12 cellular contexts compared by ENCODE assay signal in genomic region chr18:32803571-32803970, GRCh38. TPM values are rescaled to one million over a fixed set of nuclear protein-coding genes. Genes with fewer than 3 reads are reported as not detected.
DNase-seq lines count a peak whose midpoint lies in the region; ATAC-seq and TF ChIP-seq lines count a peak whose summit lies in the region.
"Had no signal": no experiment of that assay in that cellular context is flagged by ENCODE, and none has a peak within 500 bp of the region (broad histone marks: within the 10 kb centered on the region; RNA-seq: fewer than 3 reads in every experiment).

No MANE protein-coding gene starts in this region.

- peak; percentile 88 for ATAC-seq in HG02943 (IDR thresholded peaks at IDR 0.05; ENCODE audit: low read depth, unreplicated experiment)
- no peak for ATAC-seq in left lung

- H3K4me1 ChIP-seq in spleen, result peaks cover 0 to 24% (median 6%) of the 10 kb centered on the region in 6 donors
- no peaks in the 10 kb centered on the region for H3K4me1 ChIP-seq in left lung

- WGBS in spleen, 5 donors, result 50 to 76% (median 68%) methylated on average over 3 of the region's 3 CpGs

- TF ChIP-seq CTCF in spleen (IDR thresholded peaks at IDR 0.05 in 8 of 11, conservative IDR thresholded peaks at IDR 0.05 in 3 of 11), result no peak
- TF ChIP-seq CTCF in left lung (IDR thresholded peaks at IDR 0.05), result no peak

- DNase-seq in NCI-H146 (lab: John Stamatoyannopoulos, UW), result peak; percentile 54
- DNase-seq in NCI-H146 treated with DMSO at 0.1 percent for 48 hours (lab: John Stamatoyannopoulos, UW; ENCODE audit: unreplicated experiment), result no peak
- peak; percentile 86 for DNase-seq in NCI-H526 treated with DMSO at 0.1 percent for 48 hours (lab: John Stamatoyannopoulos, UW)
- no peak for DNase-seq in spleen
- DNase-seq in left lung, result no peak
- DNase-seq in stimulated activated CD4-positive, alpha-beta T cell treated with anti-CD3 and anti-CD28 coated beads, Interleukin-2, amount 100 ng/mL, for 48 hours, result no peak
- no peak for DNase-seq in posterior cingulate gyrus
- DNase-seq: 8988T, caudate nucleus, NCI-H2107, trophoblast cell had no signal

- intact Hi-C loops in spleen (cut with DNase I; ENCODE audit: low total_unique reads), result no loop called here
- intact Hi-C loops in left lung (cut with DNase I), result no loop called here
- intact Hi-C loops in posterior cingulate gyrus (cut with DNase I), result no loop called here

- H3K36me3 ChIP-seq in spleen, result no peaks in the 10 kb centered on the region
- no peaks in the 10 kb centered on the region for H3K36me3 ChIP-seq in left lung

- H3K9me3 ChIP-seq in spleen (peaks cover 0 to 13% (median 7%) of the 10 kb centered on the region in 8 donors), left lung (peaks cover 0 to 7% of the 10 kb centered on the region in 2 donors)

- H3K27me3 ChIP-seq in spleen (replicated peaks in 1 of 7) (no peaks in the 10 kb centered on the region), left lung (no peaks in the 10 kb centered on the region)

- H3K4me3 ChIP-seq in spleen, result no peak overlapping the region
- H3K4me3 ChIP-seq in left lung, result no peak overlapping the region

- TF ChIP-seq POLR2A in spleen (IDR thresholded peaks at IDR 0.05), result no peak

- peak overlapping the region in 6 of 8 donors; percentile 27 to 61 (median 48) for H3K27ac ChIP-seq in spleen
- H3K27ac ChIP-seq in left lung, result no peak overlapping the region

RNA-seq across cellular contexts. Expression of gene KLHL14, which starts 30.7 kb away (rescaled TPM):
- total RNA-seq in spleen (10 to 100 TPM; 12.4 to 41.4 (median 18.9) TPM), left lung (under 1 TPM; 0.20 to 0.45 TPM)
- polyA plus RNA-seq in spleen, result 10 to 100 TPM in 2 of 3 donors, 1 to 10 TPM in 1; 9.4 to 14.6 (median 13.1) TPM

Comparison
In these comparisons a context has a peak if more than half of its experiments do, and no peak if none do; other contexts are left out.
1. DNase-seq: peak in NCI-H146 (single experiment) and NCI-H526 treated with DMSO at 0.1 percent for 48 hours (single experiment); none in NCI-H146 treated with DMSO at 0.1 percent for 48 hours (single experiment), spleen (single experiment), left lung (0 of 2), stimulated activated CD4-positive, alpha-beta T cell treated with anti-CD3 and anti-CD28 coated beads, Interleukin-2, amount 100 ng/mL, for 48 hours (0 of 2) and posterior cingulate gyrus (0 of 10).
2. H3K27ac ChIP-seq: peak in spleen (6 of 8); none in left lung (0 of 2).
3. RNA of gene KLHL14, which starts 30.7 kb away (total RNA-seq): 12.4 to 41.4 TPM in spleen; 0.20 to 0.45 TPM in left lung; every median in the first group is over 4 times any median in the second.